In genomic region chr11:32137263-32137662, GRCh38 we compare ENCODE assay signal across 11 cellular contexts. TPM values are rescaled to one million over a fixed set of nuclear protein-coding genes. Genes with fewer than 3 reads are reported as not detected.
DNase-seq lines count a peak whose midpoint lies in the region; ATAC-seq, FAIRE-seq and TF ChIP-seq lines count a peak whose summit lies in the region.
"Had no signal": no experiment of that assay in that cellular context is flagged by ENCODE, and none has a peak within 500 bp of the region (broad histone marks: within the 10 kb centered on the region; RNA-seq: fewer than 3 reads in every experiment).

No MANE protein-coding gene starts in this region.

- DNase-seq in Daoy (ENCODE audit: low read depth), result peak; percentile 69
- DNase-seq in Panc1 (ENCODE audit: low read depth, low spot score), result peak; percentile 28
- peak; percentile 81 for DNase-seq in endothelial cell of umbilical vein (ENCODE audit: low read depth, low spot score)
- peak; percentile 99 for DNase-seq in non-pigmented ciliary epithelial cell (ENCODE audit: low read depth)
- DNase-seq in activated naive CD4-positive, alpha-beta T cell (lab: John Stamatoyannopoulos, UW), result no peak
- DNase-seq in activated naive CD8-positive, alpha-beta T cell treated with anti-CD3 and anti-CD28 coated beads for 36 hours, result no peak
- no peak for DNase-seq in NCI-H510A (lab: John Stamatoyannopoulos, UW)
- DNase-seq in NCI-H748 (lab: John Stamatoyannopoulos, UW; ENCODE audit: unreplicated experiment), result no peak
- DNase-seq: activated T-cell treated with anti-CD3 and anti-CD28 coated beads, Interleukin-2, amount 50 U/mL, for 1 hour; hypothalamus; NCI-H1092 treated with DMSO at 0.1 percent for 48 hours had no signal

- H3K4me1 Mint-ChIP-seq in activated naive CD8-positive, alpha-beta T cell treated with anti-CD3 and anti-CD28 coated beads for 36 hours, result peaks cover 3% of the 10 kb centered on the region

- peak; percentile 73 for FAIRE-seq in endothelial cell of umbilical vein (lab: Jason Lieb, UNC)

- peak overlapping the region; percentile 48 for H3K4me2 ChIP-seq in endothelial cell of umbilical vein (ENCODE audit: insufficient read depth, low read length)

- TF ChIP-seq CTCF in Panc1 (IDR thresholded peaks at IDR 0.05) (no peak), endothelial cell of umbilical vein (IDR thresholded peaks at IDR 0.05; ENCODE audit: extremely low read depth in 1 of 2, insufficient read depth in 1 of 2, low read depth in 1 of 2, low read length in 2 of 2) (no peak)

- H3K36me3 Mint-ChIP-seq in activated naive CD8-positive, alpha-beta T cell treated with anti-CD3 and anti-CD28 coated beads for 36 hours, result no peaks in the 10 kb centered on the region

- POLR2A ChIA-PET in Panc1 (lab: Charles Lee), result no interaction called here
- POLR2A ChIA-PET in endothelial cell of umbilical vein (lab: Charles Lee), result no interaction called here

- H3K9me3 ChIP-seq in Panc1 (ENCODE audit: control insufficient read depth, insufficient read depth, low read depth, low read length), result no peaks in the 10 kb centered on the region
- no peaks in the 10 kb centered on the region for H3K9me3 ChIP-seq in endothelial cell of umbilical vein (replicated peaks; ENCODE audit: control insufficient read depth, insufficient read depth, low read length)

- BruUV-seq in Panc1 (replicated peaks; lab: Mats Ljungman, UMichigan) (no TSS peak), endothelial cell of umbilical vein (replicated peaks; lab: Mats Ljungman, UMichigan) (no TSS peak)

- dilution Hi-C loops in endothelial cell of umbilical vein (cut with MboI; ENCODE audit: extremely low pct_ligation_motif_present, low sequenced_read_pairs), result no loop called here

- no peak for ATAC-seq in Panc1

- H3K27ac ChIP-seq in Panc1 (ENCODE audit: low read length), result no peak overlapping the region
- peak overlapping the region; percentile 84 for H3K27ac ChIP-seq in endothelial cell of umbilical vein (ENCODE audit: insufficient read depth, low read depth, low read length)

- H3K27me3 Mint-ChIP-seq in activated naive CD8-positive, alpha-beta T cell treated with anti-CD3 and anti-CD28 coated beads for 36 hours, result no peaks in the 10 kb centered on the region

- H2AFZ ChIP-seq in endothelial cell of umbilical vein (ENCODE audit: low read depth, low read length), result no peak overlapping the region

- no peaks in the 10 kb centered on the region for H3K9me3 Mint-ChIP-seq in activated naive CD8-positive, alpha-beta T cell treated with anti-CD3 and anti-CD28 coated beads for 36 hours

- H3K27me3 ChIP-seq in Panc1 (ENCODE audit: control insufficient read depth, insufficient read depth, low read length) (peaks cover 4% of the 10 kb centered on the region; the same call in 1 of the 2 replicates), endothelial cell of umbilical vein (ENCODE audit: control insufficient read depth in 2 of 2, insufficient read depth in 2 of 2, low read length in 2 of 2) (no peaks in the 10 kb centered on the region)

- in situ Hi-C loops in Panc1 (cut with HindIII; ENCODE audit: low pct_unique_long_range_greater_than_20kb, low sequenced_read_pairs), result no loop called here

- H3K4me3 Mint-ChIP-seq in activated naive CD8-positive, alpha-beta T cell treated with anti-CD3 and anti-CD28 coated beads for 36 hours, result no peak overlapping the region

- no peak overlapping the region for H3K9ac ChIP-seq in endothelial cell of umbilical vein (replicated peaks; ENCODE audit: extremely low read depth, insufficient read depth, low read length)

- H3K4me3 ChIP-seq in Panc1 (ENCODE audit: low read depth in 2 of 2, low read length in 2 of 2) (no peak overlapping the region), endothelial cell of umbilical vein (replicated peaks in 1 of 3; ENCODE audit: insufficient read depth in 1 of 3, low read depth in 1 of 3, low read length in 3 of 3) (no peak overlapping the region)

- H3K27ac Mint-ChIP-seq in activated naive CD8-positive, alpha-beta T cell treated with anti-CD3 and anti-CD28 coated beads for 36 hours, result no peak overlapping the region

- H3K36me3 ChIP-seq in Panc1 (ENCODE audit: control insufficient read depth, insufficient read depth, low read length), result no peaks in the 10 kb centered on the region
- H3K36me3 ChIP-seq in endothelial cell of umbilical vein (ENCODE audit: control insufficient read depth in 2 of 2, extremely low read depth in 1 of 2, insufficient read depth in 2 of 2, low read length in 2 of 2), result no peaks in the 10 kb centered on the region

- CTCF ChIA-PET in Panc1 (lab: Charles Lee), result no interaction called here
- CTCF ChIA-PET in endothelial cell of umbilical vein (lab: Charles Lee), result interaction anchor here (1.0 to 1.9 kb wide), 8 partner anchors 15 to 85 kb away, joined by 3 to 9 read pairs (median 4); partner anchors contain the start of gene RCN1

- no peaks in the 10 kb centered on the region for H3K9me1 ChIP-seq in endothelial cell of umbilical vein (replicated peaks; ENCODE audit: control insufficient read depth, extremely low read depth, insufficient read depth, low read length)

- intact Hi-C loops in Panc1 (cut with micrococcal nuclease; ENCODE audit: unreplicated experiment) (no loop called here), endothelial cell of umbilical vein (cut with micrococcal nuclease) (loop anchor here (1.0 kb wide), 3 partner anchors 34 to 49 kb away; no protein-coding TSS in a partner anchor)

- H4K20me1 ChIP-seq in endothelial cell of umbilical vein (replicated peaks; ENCODE audit: control insufficient read depth, extremely low read depth, insufficient read depth, low read length), result no peaks in the 10 kb centered on the region

- no peak for TF ChIP-seq POLR2A in endothelial cell of umbilical vein (IDR thresholded peaks at IDR 0.05; ENCODE audit: low read depth, low read length)

- H3K4me1 ChIP-seq in Panc1 (ENCODE audit: control insufficient read depth, insufficient read depth, low read length), result no peaks in the 10 kb centered on the region
- H3K4me1 ChIP-seq in endothelial cell of umbilical vein (ENCODE audit: control insufficient read depth, extremely low read depth, insufficient read depth, low read length), result peaks cover 14% of the 10 kb centered on the region

- no peaks in the 10 kb centered on the region for H3K79me2 ChIP-seq in endothelial cell of umbilical vein (ENCODE audit: control insufficient read depth, insufficient read depth, low read length)

TF ChIP-seq in endothelial cell of umbilical vein, 7 proteins besides CTCF, POLR2A, EP300 and RAD21:
- TF ChIP-seq FOS (IDR thresholded peaks at IDR 0.05; ENCODE audit: borderline replicate concordance, insufficient read depth, low read length), result peak; percentile 83
- TF ChIP-seq, protein P1, sequence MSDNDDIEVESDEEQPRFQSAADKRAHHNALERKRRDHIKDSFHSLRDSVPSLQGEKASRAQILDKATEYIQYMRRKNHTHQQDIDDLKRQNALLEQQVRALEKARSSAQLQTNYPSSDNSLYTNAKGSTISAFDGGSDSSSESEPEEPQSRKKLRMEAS (IDR thresholded peaks at IDR 0.05; ENCODE audit: insufficient read depth, insufficient read length), result no peak
- TF ChIP-seq GATA2 (IDR thresholded peaks at IDR 0.05; ENCODE audit: insufficient read depth, insufficient read length, low read depth, low read length), result peak; percentile 28
- peak; percentile 29 for TF ChIP-seq POLR2AphosphoS5 (IDR thresholded peaks at IDR 0.05; ENCODE audit: insufficient read depth, low read depth, low read length)
- TF ChIP-seq EZH2 (IDR thresholded peaks at IDR 0.05; ENCODE audit: borderline replicate concordance, low read depth, low read length, severe bottlenecking), result no peak
- no peak for TF ChIP-seq MYC (IDR thresholded peaks at IDR 0.05; ENCODE audit: low read depth, low read length)
- TF ChIP-seq JUN (IDR thresholded peaks at IDR 0.05; ENCODE audit: borderline replicate concordance, insufficient read depth, insufficient read length, low read depth), result peak; percentile 98

RNA-seq across cellular contexts. Expression of gene RCN1, which starts 46.4 kb away (rescaled TPM):
- total RNA-seq in Daoy (2014; rRNA removed; shearing (Covaris generic)), result 147 and 170 TPM in 2 replicates
- total RNA-seq in Panc1 (2021; ENCODE audit: unreplicated experiment), result 120 TPM
- polyA plus RNA-seq in Panc1 (2012; ENCODE audit: insufficient read length), result 135 TPM
- total RNA-seq in endothelial cell of umbilical vein, result 254 and 285 TPM in 2 replicates
- 168 and 174 TPM in 2 replicates for polyA plus RNA-seq in endothelial cell of umbilical vein
- polyA plus RNA-seq in endothelial cell of umbilical vein (2011; cell fraction: cytosol; rRNA removed), result 197 and 204 TPM in 2 replicates
- 205 and 279 TPM in 2 replicates for polyA plus RNA-seq in endothelial cell of umbilical vein (2011; cell fraction: nucleus; rRNA removed)
- polyA plus RNA-seq in endothelial cell of umbilical vein (2012), result 300 and 324 TPM in 2 replicates
- polyA minus RNA-seq in endothelial cell of umbilical vein, result 149 and 152 TPM in 2 replicates
- 104 TPM for polyA minus RNA-seq in endothelial cell of umbilical vein (2011; cell fraction: cytosol; rRNA and poly(A)+ RNA removed)
- polyA minus RNA-seq in endothelial cell of umbilical vein (2011; cell fraction: nucleus; rRNA and poly(A)+ RNA removed), result 105 and 133 TPM in 2 replicates
- 10 to 100 TPM; 35.4 to 36.3 TPM for total RNA-seq in activated naive CD8-positive, alpha-beta T cell treated with anti-CD3 and anti-CD28 coated beads for 36 hours

Comparison
In these comparisons a context has a peak if more than half of its experiments do, and no peak if none do; other contexts are left out.
1. DNase-seq: peak in Daoy (single experiment), Panc1 (single experiment), endothelial cell of umbilical vein (single experiment) and non-pigmented ciliary epithelial cell (single experiment); none in activated naive CD4-positive, alpha-beta T cell (0 of 4), activated naive CD8-positive, alpha-beta T cell treated with anti-CD3 and anti-CD28 coated beads for 36 hours (single experiment), NCI-H510A (single experiment) and NCI-H748 (single experiment).